ENCODE assay signal across 10 cellular contexts in genomic region chr12:53561590-53561953, GRCh38. TPM values are rescaled to one million over a fixed set of nuclear protein-coding genes. Genes with fewer than 3 reads are reported as not detected.
DNase-seq lines count a peak whose midpoint lies in the region; ATAC-seq and TF ChIP-seq lines count a peak whose summit lies in the region.
"Had no signal": no experiment of that assay in that cellular context is flagged by ENCODE, and none has a peak within 500 bp of the region (broad histone marks: within the 10 kb centered on the region; RNA-seq: fewer than 3 reads in every experiment).

No MANE protein-coding gene starts in this region.

- no peak for DNase-seq in activated CD4-positive, CD25-positive, alpha-beta regulatory T cell (lab: John Stamatoyannopoulos, UW)
- DNase-seq in SK-MEL-5 (ENCODE audit: low read depth, low spot score) (peak; percentile 87), fibroblast of gingiva (ENCODE audit: low read depth) (peak; percentile 86), inferior parietal cortex (ENCODE audit: extremely low spot score) (no peak), GM19238 (ENCODE audit: insufficient read length, low spot score) (no peak)
- no peak for DNase-seq in stimulated activated naive CD8-positive, alpha-beta T cell treated with anti-CD3 and anti-CD28 coated beads, Interleukin-15, Interleukin-2, amounts not matched to agents 100 U/mL and 50 U/mL, for 24 hours
- DNase-seq: NCI-H2171 had no signal

- peak; percentile 38 to 55 for ATAC-seq in activated CD4-positive, CD25-positive, alpha-beta regulatory T cell treated with anti-CD3 and anti-CD28 coated beads, Interleukin-2, amount 50 U/mL, for 24 hours
- peak; percentile 59 for ATAC-seq in stimulated activated naive CD8-positive, alpha-beta T cell treated with anti-CD3 and anti-CD28 coated beads, Interleukin-15, Interleukin-2, amounts not matched to agents 100 U/mL and 50 U/mL, for 24 hours
- no peak for ATAC-seq in GM18505 (IDR thresholded peaks at IDR 0.05; ENCODE audit: unreplicated experiment)

- in situ Hi-C loops in SK-MEL-5 (cut with HindIII; ENCODE audit: low pct_unique_long_range_greater_than_20kb, low sequenced_read_pairs) = no loop called here

- no peak for TF ChIP-seq POLR2A in GM18505 (IDR thresholded peaks at IDR 0.05; ENCODE audit: borderline replicate concordance, extremely low read depth, insufficient read depth, insufficient read length)

RNA-seq across cellular contexts. Expression of gene NPFF, which starts 54.3 kb away (rescaled TPM):
- not detected in 2 replicates for total RNA-seq in SK-MEL-5 (2014; rRNA removed; shearing (Covaris generic))
- 0.64 TPM in 1 of 2 replicates, not detected in the other for polyA plus RNA-seq in SK-MEL-5 (2015; cell fraction: cytosol; rRNA removed)
- not detected in 2 replicates for polyA plus RNA-seq in SK-MEL-5 (2015; cell fraction: nucleus; rRNA removed)
- total RNA-seq: neural crest cell had no signal

Comparison
In these comparisons a context has a peak if more than half of its experiments do, and no peak if none do; other contexts are left out.
1. DNase-seq: peak in SK-MEL-5 (single experiment) and fibroblast of gingiva (single experiment); none in activated CD4-positive, CD25-positive, alpha-beta regulatory T cell (0 of 4), stimulated activated naive CD8-positive, alpha-beta T cell treated with anti-CD3 and anti-CD28 coated beads, Interleukin-15, Interleukin-2, amounts not matched to agents 100 U/mL and 50 U/mL, for 24 hours (single experiment), inferior parietal cortex (single experiment) and GM19238 (single experiment).